ENCODE assay signal across 9 cellular contexts in the genomic region with DNA sequence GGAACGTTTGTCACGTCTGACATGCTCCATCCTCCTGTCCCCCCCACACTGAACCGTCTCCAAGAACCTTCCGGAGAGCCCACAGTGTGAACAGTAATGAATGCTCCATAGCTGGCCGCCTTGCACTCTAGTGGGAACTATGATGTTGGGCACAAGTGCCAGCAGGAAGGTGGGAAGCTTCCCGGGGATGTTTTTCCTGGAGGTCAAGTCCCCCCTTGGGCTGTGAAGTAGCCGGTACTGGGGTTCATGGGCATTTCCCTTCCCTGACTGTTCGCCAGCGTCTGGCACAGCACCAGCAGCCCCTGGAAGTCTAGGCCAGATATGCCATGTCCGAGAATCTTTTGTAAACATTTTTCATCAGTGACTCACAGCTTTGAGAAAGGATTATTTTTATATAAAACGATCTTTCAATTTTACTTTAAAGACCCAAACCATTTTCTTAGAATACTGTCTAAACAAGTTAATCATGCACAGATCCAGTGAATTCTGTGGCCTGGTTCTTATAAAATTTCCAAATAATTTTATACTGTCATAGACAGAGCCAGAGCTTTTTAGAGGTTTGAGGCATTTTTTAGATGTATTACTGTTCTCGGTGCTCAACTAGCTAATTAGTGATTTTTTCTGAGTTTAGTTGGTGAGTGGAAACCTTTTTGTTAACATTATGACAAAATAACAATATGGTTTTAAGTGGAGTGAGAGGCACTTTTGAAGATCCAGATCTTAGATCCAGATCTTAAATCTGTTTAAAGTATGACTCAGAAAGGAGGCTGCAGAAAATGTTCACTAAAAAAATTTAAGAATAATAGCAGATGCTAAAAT. TPM values are rescaled to one million over a fixed set of nuclear protein-coding genes. Genes with fewer than 3 reads are reported as not detected.
DNase-seq lines count a peak whose midpoint lies in the region; ATAC-seq and TF ChIP-seq lines count a peak whose summit lies in the region.
"Had no signal": no experiment of that assay in that cellular context is flagged by ENCODE, and none has a peak within 500 bp of the region (broad histone marks: within the 10 kb centered on the region; RNA-seq: fewer than 3 reads in every experiment).

No MANE protein-coding gene starts in this region.

- H3K27ac Mint-ChIP-seq in neural crest cell (ENCODE audit: unreplicated experiment), result peak overlapping the region; percentile 59

- H3K4me1 Mint-ChIP-seq in neural crest cell, result peaks cover 62% of the 10 kb centered on the region

- ATAC-seq in GM18870 (IDR thresholded peaks at IDR 0.05; ENCODE audit: unreplicated experiment), result no peak

- DNase-seq in ACHN (peak; percentile 78), RKO (ENCODE audit: low spot score) (peak; percentile 79), esophagus squamous epithelium (lab: John Stamatoyannopoulos, UW) (no peak), neural crest cell (ENCODE audit: low read depth, low spot score) (no peak), NCI-H187 (lab: John Stamatoyannopoulos, UW) (no peak), NCI-H1417 (lab: John Stamatoyannopoulos, UW) (no peak)
- DNase-seq in activated T-cell treated with anti-CD3 and anti-CD28 coated beads, Interleukin-2, amount 50 U/mL, for 1 hour, result no peak
- DNase-seq: immature natural killer cell had no signal

- peak overlapping the region; percentile 74 to 93 (median 90) for H3K27ac ChIP-seq in esophagus squamous epithelium

- H3K4me3 ChIP-seq in esophagus squamous epithelium, result peak overlapping the region in 2 of 4 donors; percentile 19 to 51

- no peaks in the 10 kb centered on the region for H3K9me3 ChIP-seq in esophagus squamous epithelium

- no peaks in the 10 kb centered on the region for H3K27me3 ChIP-seq in esophagus squamous epithelium

- no peak for TF ChIP-seq POLR2A in esophagus squamous epithelium (IDR thresholded peaks at IDR 0.05)

- peaks cover 6 to 97% (median 57%) of the 10 kb centered on the region in 3 donors for H3K4me1 ChIP-seq in esophagus squamous epithelium

- H3K36me3 ChIP-seq in esophagus squamous epithelium, result no peaks in the 10 kb centered on the region

- in situ Hi-C loops in ACHN (cut with HindIII; ENCODE audit: low pct_ligation_motif_present, low pct_unique_long_range_greater_than_20kb, low sequenced_read_pairs), result no loop called here

- no peak overlapping the region for H3K4me3 Mint-ChIP-seq in neural crest cell
- H3K4me3 Mint-ChIP-seq: immature natural killer cell had no signal

- H3K36me3 Mint-ChIP-seq in neural crest cell (ENCODE audit: low read depth), result no peaks in the 10 kb centered on the region

- intact Hi-C loops in esophagus squamous epithelium (cut with DNase I), result no loop called here

- H3K27me3 Mint-ChIP-seq in neural crest cell (ENCODE audit: low read depth), result no peaks in the 10 kb centered on the region

- TF ChIP-seq CTCF in esophagus squamous epithelium (IDR thresholded peaks at IDR 0.05) (no peak), neural crest cell (conservative IDR thresholded peaks at IDR 0.05) (no peak)

- WGBS in esophagus squamous epithelium, 2 donors, result 17 to 29% methylated on average over 11 to 12 of the region's 12 CpGs

- no peaks in the 10 kb centered on the region for H3K9me3 Mint-ChIP-seq in neural crest cell
- H3K9me3 Mint-ChIP-seq: immature natural killer cell had no signal

RNA-seq across cellular contexts. Expression of a gene that starts 11.6 kb away (rescaled TPM):
- total RNA-seq in esophagus squamous epithelium (10 to 100 TPM; 22.1 to 51.7 (median 27.1) TPM), neural crest cell (88.9 and 91.0 TPM in 2 replicates)

RNA-seq across cellular contexts. Expression of a gene that starts 49.9 kb away (rescaled TPM):
- total RNA-seq in esophagus squamous epithelium (under 1 TPM in 1 of 4 donors, not detected in 3; 0.18 TPM), neural crest cell (not detected in 2 replicates)

Comparison
In these comparisons a context has a peak if more than half of its experiments do, and no peak if none do; other contexts are left out.
1. DNase-seq: peak in ACHN (single experiment) and RKO (single experiment); none in esophagus squamous epithelium (single experiment), neural crest cell (single experiment), NCI-H187 (0 of 2), NCI-H1417 (0 of 3) and activated T-cell treated with anti-CD3 and anti-CD28 coated beads, Interleukin-2, amount 50 U/mL, for 1 hour (single experiment).